In the genomic region with DNA sequence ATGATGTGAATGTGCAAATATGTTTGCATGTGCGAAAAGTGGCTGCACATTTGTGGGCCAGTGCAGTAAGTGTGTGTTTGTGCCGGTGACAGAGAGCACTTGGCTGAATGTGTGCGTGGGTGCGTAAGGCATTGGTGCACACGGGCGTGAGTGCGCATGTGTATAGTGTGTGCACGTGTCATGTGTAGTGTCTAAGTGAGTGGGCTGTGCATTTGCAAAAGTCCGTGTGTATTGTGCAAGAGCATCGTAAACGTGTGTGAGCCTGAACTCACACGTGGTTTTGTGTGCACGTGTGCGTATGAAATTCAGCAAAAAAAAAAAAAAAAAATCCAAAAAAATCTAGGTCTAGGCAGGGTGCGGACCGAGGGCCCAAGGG, we compare ENCODE assay signal across 8 cellular contexts.
DNase-seq lines count a peak whose midpoint lies in the region; ATAC-seq and TF ChIP-seq lines count a peak whose summit lies in the region.

No MANE protein-coding gene starts in this region.

- H3K4me1 Mint-ChIP-seq in nephron progenitor cell: peaks cover 60% of the 10 kb centered on the region

- H3K36me3 Mint-ChIP-seq in nephron progenitor cell (ENCODE audit: low read depth): no peaks in the 10 kb centered on the region

- H3K27ac Mint-ChIP-seq in nephron progenitor cell: no peak overlapping the region

- H3K9me3 Mint-ChIP-seq in nephron progenitor cell: no peaks in the 10 kb centered on the region

- peak; percentile 19 for ATAC-seq in GM18867 (IDR thresholded peaks at IDR 0.05; ENCODE audit: unreplicated experiment)
- peak; percentile 7 for ATAC-seq in HG03060 (IDR thresholded peaks at IDR 0.05; ENCODE audit: low read depth, unreplicated experiment)

- peak overlapping the region; percentile 89 for H3K4me3 Mint-ChIP-seq in nephron progenitor cell

- H3K27me3 Mint-ChIP-seq in nephron progenitor cell (ENCODE audit: low read depth, poor library complexity): peaks cover 92% of the 10 kb centered on the region

- DNase-seq in astrocyte of the hippocampus (ENCODE audit: low read depth, low spot score) (peak; percentile 3), nephron progenitor cell (no peak), DMS153 treated with DMSO at 0.1 percent for 48 hours (lab: John Stamatoyannopoulos, UW; ENCODE audit: unreplicated experiment) (no peak), HCEC 1CT (no peak), dedifferentiated amniotic fluid mesenchymal stem cell (ENCODE audit: extremely low spot score) (no peak)
- DNase-seq in activated CD8-positive, alpha-beta memory T cell treated with anti-CD3 and anti-CD28 coated beads, Interleukin-2, amount 50 U/mL, for 48 hours: no peak

- TF ChIP-seq CTCF in nephron progenitor cell (IDR thresholded peaks at IDR 0.05): no peak
